8 cellular contexts compared by ENCODE assay signal in the genomic region with DNA sequence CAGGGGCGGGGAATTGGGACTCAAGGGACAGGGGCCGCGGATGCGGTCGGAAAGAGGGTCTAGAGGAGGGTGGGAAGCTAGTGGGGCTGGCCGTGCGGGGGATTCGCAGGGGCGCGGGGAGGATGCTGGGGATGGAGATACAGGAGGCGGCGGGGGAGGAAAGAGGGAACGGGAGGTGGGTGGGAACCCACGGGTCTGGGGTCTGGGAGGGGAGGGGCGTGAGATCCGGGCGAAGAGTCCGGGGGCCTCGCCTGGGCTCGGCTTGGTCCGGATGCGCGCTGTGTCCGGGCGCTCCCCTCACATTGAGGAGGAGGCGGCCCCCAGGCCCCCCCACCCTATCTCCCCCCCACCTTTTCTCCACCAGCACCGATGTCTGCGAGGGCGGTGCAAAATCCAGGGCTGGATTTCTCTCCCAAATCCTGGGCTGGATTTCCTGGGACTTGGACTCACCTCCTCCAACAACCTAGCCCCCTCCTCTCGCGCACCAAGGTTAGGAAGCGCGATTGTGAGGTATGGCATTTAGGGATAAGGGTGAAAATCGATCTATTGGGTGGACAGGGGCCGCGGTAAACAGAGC.
DNase-seq lines count a peak whose midpoint lies in the region; ATAC-seq and TF ChIP-seq lines count a peak whose summit lies in the region.

A gene (minus strand): TSS at position 82 of the 577 bp plus-strand sequence. CDS start 496 bp downstream, outside the sequence.

- DNase-seq in AG10803 (ENCODE audit: low read depth) (no peak), HuH-7 (ENCODE audit: low spot score) (peak; percentile 65), astrocyte of the spinal cord (ENCODE audit: low read depth, low spot score) (no peak), middle frontal gyrus (ENCODE audit: extremely low spot score, low spot score) (peak; percentile 48), HUDEP-2 (lab: John Stamatoyannopoulos, UW; ENCODE audit: unreplicated experiment in 76 of 76) (no peak)
- no peak for DNase-seq in stimulated activated CD4-positive, alpha-beta T cell treated with anti-CD3 and anti-CD28 coated beads, Interleukin-12 subunit alpha, Interleukin-12 subunit beta, amount 100 ng/mL, for 4 hours

- TF ChIP-seq CTCF in AG10803 (conservative IDR thresholded peaks at IDR 0.05; ENCODE audit: low read length), result no peak
- TF ChIP-seq CTCF in astrocyte of the spinal cord (IDR thresholded peaks at IDR 0.05; ENCODE audit: low read depth, low read length), result no peak

- H3K4me3 ChIP-seq in AG10803 (ENCODE audit: low read length), result peak within 1 kb of the TSS; percentile 15
- peak within 1 kb of the TSS; percentile 7 for H3K4me3 ChIP-seq in astrocyte of the spinal cord (ENCODE audit: low read depth, low read length)

- ATAC-seq in GM21737 (IDR thresholded peaks at IDR 0.05; ENCODE audit: unreplicated experiment) (no peak), HG02981 (IDR thresholded peaks at IDR 0.05; ENCODE audit: unreplicated experiment) (no peak)

- in situ Hi-C loops in astrocyte of the spinal cord (cut with HindIII; ENCODE audit: low sequenced_read_pairs), result no loop called here

Comparison
In these comparisons a context has a peak if more than half of its experiments do, and no peak if none do; other contexts are left out.
1. DNase-seq: peak in HuH-7 (single experiment) and middle frontal gyrus (single experiment); none in AG10803 (single experiment), astrocyte of the spinal cord (single experiment), HUDEP-2 (0 of 76) and stimulated activated CD4-positive, alpha-beta T cell treated with anti-CD3 and anti-CD28 coated beads, Interleukin-12 subunit alpha, Interleukin-12 subunit beta, amount 100 ng/mL, for 4 hours (single experiment).